ENCODE assay signal across 23 cellular contexts in genomic region chr4:95985791-95986190, GRCh38.
DNase-seq lines count a peak whose midpoint lies in the region; ATAC-seq and TF ChIP-seq lines count a peak whose summit lies in the region.
"Had no signal": no experiment of that assay in that cellular context is flagged by ENCODE, and none has a peak within 500 bp of the region (broad histone marks: within the 10 kb centered on the region; RNA-seq: fewer than 3 reads in every experiment).

No MANE protein-coding gene starts in this region.

- peaks cover 32% of the 10 kb centered on the region for H3K4me1 ChIP-seq in DND-41 (ENCODE audit: insufficient read depth, low read length)
- H3K4me1 ChIP-seq in MM.1S (ENCODE audit: low read length) = peaks cover 20% of the 10 kb centered on the region
- H3K4me1 ChIP-seq in right cardiac atrium (ENCODE audit: control insufficient read depth, insufficient read depth, low read length) = no peaks in the 10 kb centered on the region
- H3K4me1 ChIP-seq in OCI-LY7 (ENCODE audit: insufficient read depth, low read length, poor library complexity, severe bottlenecking) = no peaks in the 10 kb centered on the region
- H3K4me1 ChIP-seq: A549, BE2C, HAP-1 had no signal

- H3K9me3 Mint-ChIP-seq in activated T-helper 2 cell treated with anti-CD3 and anti-CD28 coated beads, Interferon-gamma antibody, Interleukin-2, Interleukin-4, amounts not matched to agents 10 μg/mL and 5 μg/mL and 100 μg/mL, durations not matched to agents 14 hours and 24 hours and 36 hours = peaks cover 3% of the 10 kb centered on the region
- H3K9me3 Mint-ChIP-seq: CD4-positive, alpha-beta T cell had no signal

- peak overlapping the region in 1 of 2 experiments; percentile 40; a peak in 2 of 4 replicates for H3K4me3 ChIP-seq in DND-41 (ENCODE audit: low read depth in 1 of 2, low read length in 2 of 2)
- no peak overlapping the region for H3K4me3 ChIP-seq in MM.1S (ENCODE audit: low read length)
- no peak overlapping the region for H3K4me3 ChIP-seq in choroid plexus epithelial cell (ENCODE audit: low read depth, low read length)
- no peak overlapping the region for H3K4me3 ChIP-seq in right cardiac atrium (ENCODE audit: low read length)
- H3K4me3 ChIP-seq in OCI-LY7 (ENCODE audit: low read depth, low read length, poor library complexity, severe bottlenecking) = no peak overlapping the region
- H3K4me3 ChIP-seq: A549; BLaER1 treated with 17β-estradiol and CSF1 and Interleukin-3, amounts not matched to agents 10 nM and 100 nM; HAP-1 had no signal

- H3K36me3 ChIP-seq in DND-41 (ENCODE audit: insufficient read depth, low read length) = peaks cover 24% of the 10 kb centered on the region
- H3K36me3 ChIP-seq in MM.1S (replicated peaks; ENCODE audit: insufficient read depth, low read length) = no peaks in the 10 kb centered on the region
- no peaks in the 10 kb centered on the region for H3K36me3 ChIP-seq in OCI-LY7 (ENCODE audit: insufficient read depth, low read length)
- H3K36me3 ChIP-seq: BE2C; BLaER1 treated with 17β-estradiol and CSF1 and Interleukin-3, amounts not matched to agents 10 nM and 100 nM; HAP-1 had no signal

- BruUV-seq in OCI-LY7 (replicated peaks; lab: Mats Ljungman, UMichigan) = no TSS peak

- no peak overlapping the region for H3K4me3 Mint-ChIP-seq in activated T-helper 2 cell treated with anti-CD3 and anti-CD28 coated beads, Interferon-gamma antibody, Interleukin-2, Interleukin-4, amounts not matched to agents 10 μg/mL and 5 μg/mL and 100 μg/mL, durations not matched to agents 14 hours and 24 hours and 36 hours (ENCODE audit: low read depth)
- H3K4me3 Mint-ChIP-seq: CD14-positive monocyte; CD4-positive, alpha-beta T cell; CD8-positive, alpha-beta memory T cell; HFFc6 had no signal

- no peak for TF ChIP-seq CTCF in DND-41 (IDR thresholded peaks at IDR 0.05; ENCODE audit: borderline replicate concordance, extremely low read depth, low read length, poor library complexity, severe bottlenecking)
- TF ChIP-seq CTCF in MM.1S (IDR thresholded peaks at IDR 0.05; ENCODE audit: low read length) = no peak
- TF ChIP-seq CTCF in choroid plexus epithelial cell (conservative IDR thresholded peaks at IDR 0.05; ENCODE audit: low read depth, low read length) = no peak
- TF ChIP-seq CTCF in OCI-LY7 (conservative IDR thresholded peaks at IDR 0.05; ENCODE audit: low read length) = no peak

- H3K79me2 ChIP-seq in DND-41 (ENCODE audit: insufficient read depth, low read length) (no peaks in the 10 kb centered on the region), MM.1S (ENCODE audit: low read length) (no peaks in the 10 kb centered on the region), OCI-LY7 (ENCODE audit: insufficient read depth, low read depth, low read length) (no peaks in the 10 kb centered on the region)

- CTCF ChIA-PET in OCI-LY7 (lab: Charles Lee; ENCODE audit: unreplicated experiment) = no interaction called here

- H3K4me2 ChIP-seq in DND-41 (ENCODE audit: insufficient read depth, low read length) = peak overlapping the region; percentile 60
- peak overlapping the region; percentile 57 for H3K4me2 ChIP-seq in MM.1S (ENCODE audit: low read depth, low read length)
- H3K4me2 ChIP-seq in OCI-LY7 (ENCODE audit: low read length) = no peak overlapping the region
- H3K4me2 ChIP-seq: A549; BLaER1 treated with 17β-estradiol and CSF1 and Interleukin-3, amounts not matched to agents 10 nM and 100 nM had no signal

- H3K9me3 ChIP-seq in DND-41 (ENCODE audit: insufficient read depth, low read length, severe bottlenecking) (peaks cover 40% of the 10 kb centered on the region), MM.1S (replicated peaks; ENCODE audit: insufficient read depth, low read length) (no peaks in the 10 kb centered on the region), right cardiac atrium (ENCODE audit: control insufficient read depth, low read length) (no peaks in the 10 kb centered on the region), OCI-LY7 (ENCODE audit: low read length) (no peaks in the 10 kb centered on the region)
- H3K9me3 ChIP-seq: A549, BE2C, HAP-1 had no signal

- H3K27me3 ChIP-seq in DND-41 (ENCODE audit: insufficient read depth, low read length, poor library complexity) (no peaks in the 10 kb centered on the region), MM.1S (replicated peaks; ENCODE audit: insufficient read depth, low read length) (no peaks in the 10 kb centered on the region), right cardiac atrium (ENCODE audit: control insufficient read depth, insufficient read depth) (no peaks in the 10 kb centered on the region)
- H3K27me3 ChIP-seq: BE2C; BLaER1 treated with 17β-estradiol and CSF1 and Interleukin-3, amounts not matched to agents 10 nM and 100 nM had no signal

- no peak overlapping the region for H3K27ac Mint-ChIP-seq in activated T-helper 2 cell treated with anti-CD3 and anti-CD28 coated beads, Interferon-gamma antibody, Interleukin-2, Interleukin-4, amounts not matched to agents 10 μg/mL and 5 μg/mL and 100 μg/mL, durations not matched to agents 14 hours and 24 hours and 36 hours
- H3K27ac Mint-ChIP-seq: CD14-positive monocyte; CD4-positive, alpha-beta T cell; CD8-positive, alpha-beta memory T cell; HFFc6 had no signal

- ATAC-seq in DND-41 (ENCODE audit: insufficient read depth, low read depth) (0 out of 3 replicates have a peak, but pooled peaks have one; percentile 2), right cardiac atrium (no peak)
- ATAC-seq: A549 had no signal

- H3K27me3 Mint-ChIP-seq in activated T-helper 2 cell treated with anti-CD3 and anti-CD28 coated beads, Interferon-gamma antibody, Interleukin-2, Interleukin-4, amounts not matched to agents 10 μg/mL and 5 μg/mL and 100 μg/mL, durations not matched to agents 14 hours and 24 hours and 36 hours (ENCODE audit: low read depth) = no peaks in the 10 kb centered on the region
- H3K27me3 Mint-ChIP-seq: CD4-positive, alpha-beta T cell; CD8-positive, alpha-beta memory T cell had no signal

- no peaks in the 10 kb centered on the region for H3K9me2 ChIP-seq in MM.1S (replicated peaks; ENCODE audit: insufficient read depth, low read length)
- H3K9me2 ChIP-seq in OCI-LY7 (ENCODE audit: insufficient read depth, low read length) = no peaks in the 10 kb centered on the region

- H3K27ac ChIP-seq in DND-41 (ENCODE audit: low read length) = peak overlapping the region; percentile 99
- no peak overlapping the region for H3K27ac ChIP-seq in MM.1S (ENCODE audit: low read length)
- no peak overlapping the region for H3K27ac ChIP-seq in right cardiac atrium (ENCODE audit: low read length)
- H3K27ac ChIP-seq in OCI-LY7 (ENCODE audit: low read depth, low read length, poor library complexity, severe bottlenecking) = no peak overlapping the region
- H3K27ac ChIP-seq: 22Rv1; A549; BLaER1 treated with 17β-estradiol and CSF1 and Interleukin-3, amounts not matched to agents 10 nM and 100 nM had no signal

- DNase-seq in DND-41 (no peak), MM.1S (no peak), choroid plexus epithelial cell (ENCODE audit: low read depth) (peak; percentile 52), myocyte (ENCODE audit: low read depth) (peak; percentile 56), right cardiac atrium (no peak), OCI-LY7 (ENCODE audit: low spot score) (no peak), 8988T (no peak)
- DNase-seq in activated T-helper 2 cell treated with anti-CD3 and anti-CD28 coated beads, Interferon-gamma antibody, Interleukin-2, Interleukin-4, amounts not matched to agents 10 μg/mL and 5 μg/mL and 100 μg/mL, durations not matched to agents 14 hours and 24 hours and 36 hours (ENCODE audit: low spot score) = no peak
- DNase-seq: ACHN; AML-193; BE2C; CD4-positive, alpha-beta T cell; CD8-positive, alpha-beta memory T cell; DMS 273 treated with DMSO at 0.1 percent for 48 hours; DMS79; GF-D8; GOT3; HFFc6 had no signal

- 73% methylated on average over 1 of the region's 1 CpG for WGBS in right cardiac atrium

- H3K36me3 Mint-ChIP-seq in activated T-helper 2 cell treated with anti-CD3 and anti-CD28 coated beads, Interferon-gamma antibody, Interleukin-2, Interleukin-4, amounts not matched to agents 10 μg/mL and 5 μg/mL and 100 μg/mL, durations not matched to agents 14 hours and 24 hours and 36 hours (ENCODE audit: low read depth) = no peaks in the 10 kb centered on the region
- H3K36me3 Mint-ChIP-seq: CD14-positive monocyte; CD8-positive, alpha-beta memory T cell had no signal

- POLR2A ChIA-PET in OCI-LY7 (lab: Charles Lee) = no interaction called here

- H3K4me1 Mint-ChIP-seq in activated T-helper 2 cell treated with anti-CD3 and anti-CD28 coated beads, Interferon-gamma antibody, Interleukin-2, Interleukin-4, amounts not matched to agents 10 μg/mL and 5 μg/mL and 100 μg/mL, durations not matched to agents 14 hours and 24 hours and 36 hours (ENCODE audit: low read depth) = peaks cover 2% of the 10 kb centered on the region
- H3K4me1 Mint-ChIP-seq: CD14-positive monocyte; CD8-positive, alpha-beta memory T cell had no signal

- no peaks in the 10 kb centered on the region for H4K20me1 ChIP-seq in DND-41 (ENCODE audit: insufficient read depth, low read length)
- no peaks in the 10 kb centered on the region for H4K20me1 ChIP-seq in MM.1S (ENCODE audit: insufficient read depth, low read length)
- no peaks in the 10 kb centered on the region for H4K20me1 ChIP-seq in OCI-LY7 (ENCODE audit: insufficient read depth, low read length)
- H4K20me1 ChIP-seq: BLaER1 treated with 17β-estradiol and CSF1 and Interleukin-3, amounts not matched to agents 10 nM and 100 nM had no signal

- H3F3A ChIP-seq in MM.1S (ENCODE audit: insufficient read depth, low read length) = peaks cover 12% of the 10 kb centered on the region

- H2AFZ ChIP-seq in DND-41 (ENCODE audit: low read depth, low read length) (peak overlapping the region; percentile 38), MM.1S (ENCODE audit: low read length) (no peak overlapping the region), OCI-LY7 (ENCODE audit: low read length) (no peak overlapping the region)

- H3K9ac ChIP-seq in DND-41 (ENCODE audit: low read depth, low read length) (peak overlapping the region; percentile 49), MM.1S (ENCODE audit: low read length) (no peak overlapping the region)
- H3K9ac ChIP-seq: BLaER1 treated with 17β-estradiol and CSF1 and Interleukin-3, amounts not matched to agents 10 nM and 100 nM had no signal

- intact Hi-C loops in right cardiac atrium (cut with DNase I) = no loop called here
- intact Hi-C loops in OCI-LY7 (cut with micrococcal nuclease; ENCODE audit: unreplicated experiment) = no loop called here
- intact Hi-C loops in activated T-helper 2 cell treated with anti-CD3 and anti-CD28 coated beads, Interferon-gamma antibody, Interleukin-2, Interleukin-4, amounts not matched to agents 10 μg/mL and 5 μg/mL and 100 μg/mL, durations not matched to agents 14 hours and 24 hours and 36 hours (cut with micrococcal nuclease) = no loop called here

Comparison
In these comparisons a context has a peak if more than half of its experiments do, and no peak if none do; other contexts are left out.
1. DNase-seq: peak in choroid plexus epithelial cell (single experiment) and myocyte (single experiment); none in DND-41 (single experiment), MM.1S (single experiment), right cardiac atrium (0 of 3), OCI-LY7 (single experiment), activated T-helper 2 cell treated with anti-CD3 and anti-CD28 coated beads, Interferon-gamma antibody, Interleukin-2, Interleukin-4, amounts not matched to agents 10 μg/mL and 5 μg/mL and 100 μg/mL, durations not matched to agents 14 hours and 24 hours and 36 hours (single experiment) and 8988T (single experiment).